Comparison of ENCODE assay signal across 1 cellular context in the genomic region with DNA sequence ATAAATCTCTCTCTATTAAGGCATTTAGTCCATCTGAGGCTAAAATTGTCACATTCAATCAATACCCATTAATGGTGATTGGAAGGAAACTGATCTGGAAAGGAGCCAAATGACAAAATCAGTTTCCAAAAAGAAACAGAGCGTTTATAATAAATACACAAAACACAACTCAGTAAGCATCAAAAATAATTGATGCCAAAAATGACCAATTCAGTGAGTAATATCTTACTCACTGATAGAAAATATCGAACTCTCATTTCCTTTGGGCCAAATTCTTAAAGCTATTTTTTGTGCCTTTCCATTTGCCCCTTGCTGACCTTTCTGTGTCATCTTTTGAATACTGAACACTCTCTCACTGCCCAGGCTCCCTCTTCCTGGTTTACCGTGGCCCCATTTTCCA.
TF ChIP-seq lines count a peak whose summit lies in the region.

No MANE protein-coding gene starts in this region.

TF ChIP-seq in SK-N-SH, 30 proteins besides CTCF, POLR2A, EP300 and RAD21 (continued from another document):
- TF ChIP-seq, protein P1, sequence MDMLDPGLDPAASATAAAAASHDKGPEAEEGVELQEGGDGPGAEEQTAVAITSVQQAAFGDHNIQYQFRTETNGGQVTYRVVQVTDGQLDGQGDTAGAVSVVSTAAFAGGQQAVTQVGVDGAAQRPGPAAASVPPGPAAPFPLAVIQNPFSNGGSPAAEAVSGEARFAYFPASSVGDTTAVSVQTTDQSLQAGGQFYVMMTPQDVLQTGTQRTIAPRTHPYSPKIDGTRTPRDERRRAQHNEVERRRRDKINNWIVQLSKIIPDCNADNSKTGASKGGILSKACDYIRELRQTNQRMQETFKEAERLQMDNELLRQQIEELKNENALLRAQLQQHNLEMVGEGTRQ (IDR thresholded peaks at IDR 0.05; ENCODE audit: borderline replicate concordance, low read depth, low read length): no peak
- TF ChIP-seq FOSL2 (IDR thresholded peaks at IDR 0.05; ENCODE audit: borderline replicate concordance, low read depth) (peak; percentile 63), TEAD4 (IDR thresholded peaks at IDR 0.05; ENCODE audit: borderline replicate concordance, insufficient read depth) (no peak), NFIC (IDR thresholded peaks at IDR 0.05; ENCODE audit: borderline replicate concordance) (peak; percentile 57), POLR2AphosphoS5 (IDR thresholded peaks at IDR 0.05; ENCODE audit: low read depth, low read length) (no peak), SMC3 (IDR thresholded peaks at IDR 0.05; ENCODE audit: low read depth, low read length) (no peak), JUND (IDR thresholded peaks at IDR 0.05) (peak; percentile 46; the same call in 1 of the 2 replicates), RXRA (IDR thresholded peaks at IDR 0.05; ENCODE audit: borderline replicate concordance, low read depth) (peak; percentile 36; the same call in 1 of the 2 replicates), MEF2A (IDR thresholded peaks at IDR 0.05; ENCODE audit: borderline replicate concordance, low read depth) (0 out of 2 replicates have a peak, but pooled peaks have one; percentile 33), MXI1 (IDR thresholded peaks at IDR 0.05; ENCODE audit: low read depth, low read length) (no peak), GATA2 (CRISPR knock-in tag; IDR thresholded peaks at IDR 0.05) (no peak), RCOR1 (IDR thresholded peaks at IDR 0.05; ENCODE audit: low read length) (no peak), RFX5 (IDR thresholded peaks at IDR 0.05; ENCODE audit: low read length) (no peak), CHD2 (IDR thresholded peaks at IDR 0.05; ENCODE audit: low read length, partially characterized antibody) (no peak), SIN3A (IDR thresholded peaks at IDR 0.05; ENCODE audit: borderline replicate concordance, low read depth, low read length) (no peak), YY1 (IDR thresholded peaks at IDR 0.05; ENCODE audit: low read depth) (no peak), TAF1 (IDR thresholded peaks at IDR 0.05; ENCODE audit: borderline replicate concordance, low read depth, low read length) (no peak), EZH2phosphoT487 (IDR thresholded peaks at IDR 0.05; ENCODE audit: borderline replicate concordance, low read depth) (no peak), TCF12 (IDR thresholded peaks at IDR 0.05) (0 out of 2 replicates have a peak, but pooled peaks have one; percentile 20)
- TF ChIP-seq, protein P2, sequence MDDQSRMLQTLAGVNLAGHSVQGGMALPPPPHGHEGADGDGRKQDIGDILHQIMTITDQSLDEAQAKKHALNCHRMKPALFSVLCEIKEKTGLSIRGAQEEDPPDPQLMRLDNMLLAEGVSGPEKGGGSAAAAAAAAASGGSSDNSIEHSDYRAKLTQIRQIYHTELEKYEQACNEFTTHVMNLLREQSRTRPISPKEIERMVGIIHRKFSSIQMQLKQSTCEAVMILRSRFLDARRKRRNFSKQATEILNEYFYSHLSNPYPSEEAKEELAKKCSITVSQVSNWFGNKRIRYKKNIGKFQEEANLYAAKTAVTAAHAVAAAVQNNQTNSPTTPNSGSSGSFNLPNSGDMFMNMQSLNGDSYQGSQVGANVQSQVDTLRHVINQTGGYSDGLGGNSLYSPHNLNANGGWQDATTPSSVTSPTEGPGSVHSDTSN (IDR thresholded peaks at IDR 0.05): peak; percentile 59
- TF ChIP-seq, protein P3, sequence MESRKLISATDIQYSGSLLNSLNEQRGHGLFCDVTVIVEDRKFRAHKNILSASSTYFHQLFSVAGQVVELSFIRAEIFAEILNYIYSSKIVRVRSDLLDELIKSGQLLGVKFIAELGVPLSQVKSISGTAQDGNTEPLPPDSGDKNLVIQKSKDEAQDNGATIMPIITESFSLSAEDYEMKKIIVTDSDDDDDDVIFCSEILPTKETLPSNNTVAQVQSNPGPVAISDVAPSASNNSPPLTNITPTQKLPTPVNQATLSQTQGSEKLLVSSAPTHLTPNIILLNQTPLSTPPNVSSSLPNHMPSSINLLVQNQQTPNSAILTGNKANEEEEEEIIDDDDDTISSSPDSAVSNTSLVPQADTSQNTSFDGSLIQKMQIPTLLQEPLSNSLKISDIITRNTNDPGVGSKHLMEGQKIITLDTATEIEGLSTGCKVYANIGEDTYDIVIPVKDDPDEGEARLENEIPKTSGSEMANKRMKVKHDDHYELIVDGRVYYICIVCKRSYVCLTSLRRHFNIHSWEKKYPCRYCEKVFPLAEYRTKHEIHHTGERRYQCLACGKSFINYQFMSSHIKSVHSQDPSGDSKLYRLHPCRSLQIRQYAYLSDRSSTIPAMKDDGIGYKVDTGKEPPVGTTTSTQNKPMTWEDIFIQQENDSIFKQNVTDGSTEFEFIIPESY (IDR thresholded peaks at IDR 0.05; ENCODE audit: borderline replicate concordance, low read depth): no peak
- TF ChIP-seq, protein P4, sequence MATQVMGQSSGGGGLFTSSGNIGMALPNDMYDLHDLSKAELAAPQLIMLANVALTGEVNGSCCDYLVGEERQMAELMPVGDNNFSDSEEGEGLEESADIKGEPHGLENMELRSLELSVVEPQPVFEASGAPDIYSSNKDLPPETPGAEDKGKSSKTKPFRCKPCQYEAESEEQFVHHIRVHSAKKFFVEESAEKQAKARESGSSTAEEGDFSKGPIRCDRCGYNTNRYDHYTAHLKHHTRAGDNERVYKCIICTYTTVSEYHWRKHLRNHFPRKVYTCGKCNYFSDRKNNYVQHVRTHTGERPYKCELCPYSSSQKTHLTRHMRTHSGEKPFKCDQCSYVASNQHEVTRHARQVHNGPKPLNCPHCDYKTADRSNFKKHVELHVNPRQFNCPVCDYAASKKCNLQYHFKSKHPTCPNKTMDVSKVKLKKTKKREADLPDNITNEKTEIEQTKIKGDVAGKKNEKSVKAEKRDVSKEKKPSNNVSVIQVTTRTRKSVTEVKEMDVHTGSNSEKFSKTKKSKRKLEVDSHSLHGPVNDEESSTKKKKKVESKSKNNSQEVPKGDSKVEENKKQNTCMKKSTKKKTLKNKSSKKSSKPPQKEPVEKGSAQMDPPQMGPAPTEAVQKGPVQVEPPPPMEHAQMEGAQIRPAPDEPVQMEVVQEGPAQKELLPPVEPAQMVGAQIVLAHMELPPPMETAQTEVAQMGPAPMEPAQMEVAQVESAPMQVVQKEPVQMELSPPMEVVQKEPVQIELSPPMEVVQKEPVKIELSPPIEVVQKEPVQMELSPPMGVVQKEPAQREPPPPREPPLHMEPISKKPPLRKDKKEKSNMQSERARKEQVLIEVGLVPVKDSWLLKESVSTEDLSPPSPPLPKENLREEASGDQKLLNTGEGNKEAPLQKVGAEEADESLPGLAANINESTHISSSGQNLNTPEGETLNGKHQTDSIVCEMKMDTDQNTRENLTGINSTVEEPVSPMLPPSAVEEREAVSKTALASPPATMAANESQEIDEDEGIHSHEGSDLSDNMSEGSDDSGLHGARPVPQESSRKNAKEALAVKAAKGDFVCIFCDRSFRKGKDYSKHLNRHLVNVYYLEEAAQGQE (IDR thresholded peaks at IDR 0.05; ENCODE audit: low read depth, low read length): no peak
- TF ChIP-seq, protein P5, sequence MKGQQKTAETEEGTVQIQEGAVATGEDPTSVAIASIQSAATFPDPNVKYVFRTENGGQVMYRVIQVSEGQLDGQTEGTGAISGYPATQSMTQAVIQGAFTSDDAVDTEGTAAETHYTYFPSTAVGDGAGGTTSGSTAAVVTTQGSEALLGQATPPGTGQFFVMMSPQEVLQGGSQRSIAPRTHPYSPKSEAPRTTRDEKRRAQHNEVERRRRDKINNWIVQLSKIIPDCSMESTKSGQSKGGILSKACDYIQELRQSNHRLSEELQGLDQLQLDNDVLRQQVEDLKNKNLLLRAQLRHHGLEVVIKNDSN (IDR thresholded peaks at IDR 0.05; ENCODE audit: borderline replicate concordance, low read depth): no peak
- TF ChIP-seq, protein P6, sequence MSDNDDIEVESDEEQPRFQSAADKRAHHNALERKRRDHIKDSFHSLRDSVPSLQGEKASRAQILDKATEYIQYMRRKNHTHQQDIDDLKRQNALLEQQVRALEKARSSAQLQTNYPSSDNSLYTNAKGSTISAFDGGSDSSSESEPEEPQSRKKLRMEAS (IDR thresholded peaks at IDR 0.05; ENCODE audit: low read depth): no peak
